ENCODE assay signal across 17 cellular contexts in genomic region chr12:46468159-46468558, GRCh38.
DNase-seq lines count a peak whose midpoint lies in the region; ATAC-seq, FAIRE-seq and TF ChIP-seq lines count a peak whose summit lies in the region.
"Had no signal": no experiment of that assay in that cellular context is flagged by ENCODE, and none has a peak within 500 bp of the region (broad histone marks: within the 10 kb centered on the region; RNA-seq: fewer than 3 reads in every experiment).

No MANE protein-coding gene starts in this region.

- H2AK9ac ChIP-seq in IMR-90 (replicated peaks; ENCODE audit: low read depth, low read length, poor library complexity), result peak overlapping the region; percentile 33

- H3K4me3 ChIP-seq in IMR-90 (ENCODE audit: insufficient read depth, low read depth, low read length) (no peak overlapping the region), astrocyte of the spinal cord (ENCODE audit: low read depth, low read length) (no peak overlapping the region), right atrium auricular region (no peak overlapping the region), small intestine (ENCODE audit: low read depth in 1 of 2, low read length in 2 of 2) (no peak overlapping the region)
- H3K4me3 ChIP-seq: sigmoid colon had no signal

- 0 out of 2 replicates have a peak overlapping the region, but pooled peaks have one; percentile 78 for H3K23ac ChIP-seq in IMR-90 (ENCODE audit: low read depth, low read length)

- H3K56ac ChIP-seq in IMR-90 (ENCODE audit: extremely low read depth, insufficient read depth, low read length), result no peak overlapping the region; the same call in 1 of the 2 replicates

- peak overlapping the region in 1 of 2 experiments; percentile 56; a peak in 1 of 4 replicates for H4K8ac ChIP-seq in IMR-90 (ENCODE audit: low read depth in 2 of 2, low read length in 2 of 2)

- peaks cover 17% of the 10 kb centered on the region for H3K9me1 ChIP-seq in IMR-90 (ENCODE audit: insufficient read depth, low read length)

- intact Hi-C loops in IMR-90 (cut with micrococcal nuclease), result no loop called here

- H3K36me3 ChIP-seq in IMR-90 (ENCODE audit: control insufficient read depth, insufficient read depth, low read length) (no peaks in the 10 kb centered on the region), right atrium auricular region (no peaks in the 10 kb centered on the region), small intestine (ENCODE audit: control insufficient read depth in 2 of 2, insufficient read depth in 2 of 2, low read length in 2 of 2) (no peaks in the 10 kb centered on the region)
- H3K36me3 ChIP-seq: sigmoid colon had no signal

- H2AFZ ChIP-seq in IMR-90 (replicated peaks; ENCODE audit: low read length, poor library complexity), result no peak overlapping the region

- no peak for TF ChIP-seq RAD21 in IMR-90 (IDR thresholded peaks at IDR 0.05; ENCODE audit: low read length)

- FAIRE-seq in small intestine (lab: Jason Lieb, UNC), result no peak
- FAIRE-seq: islet of Langerhans, RCC 7860 had no signal

- TF ChIP-seq CTCF in IMR-90 (conservative IDR thresholded peaks at IDR 0.05; ENCODE audit: low read depth, low read length), result no peak
- no peak for TF ChIP-seq CTCF in astrocyte of the spinal cord (IDR thresholded peaks at IDR 0.05; ENCODE audit: low read depth, low read length)
- TF ChIP-seq CTCF in right atrium auricular region (IDR thresholded peaks at IDR 0.05), result peak in 1 of 2 donors; percentile 15

- no peak overlapping the region for H2BK5ac ChIP-seq in IMR-90 (ENCODE audit: low read depth, low read length, poor library complexity, severe bottlenecking)

- H4K5ac ChIP-seq in IMR-90 (ENCODE audit: low read depth, low read length), result no peak overlapping the region

- H2BK20ac ChIP-seq in IMR-90 (ENCODE audit: low read depth, low read length), result peak overlapping the region; percentile 88

- peak overlapping the region; percentile 81 for H3K14ac ChIP-seq in IMR-90 (replicated peaks; ENCODE audit: low read depth, low read length)

- H3K4me1 ChIP-seq in IMR-90 (ENCODE audit: control insufficient read depth, insufficient read depth, low read length) (peaks cover 13% of the 10 kb centered on the region), right atrium auricular region (peaks cover 0 to 34% of the 10 kb centered on the region in 2 donors), small intestine (ENCODE audit: control insufficient read depth in 2 of 2, insufficient read depth in 1 of 2, low read depth in 1 of 2, low read length in 1 of 2) (peaks cover under 1 to 9% of the 10 kb centered on the region in 2 donors)

- H3K27me3 ChIP-seq in IMR-90 (ENCODE audit: control insufficient read depth, insufficient read depth, low read length) (no peaks in the 10 kb centered on the region), right atrium auricular region (no peaks in the 10 kb centered on the region), small intestine (ENCODE audit: control insufficient read depth in 2 of 2, insufficient read depth in 2 of 2, low read length in 2 of 2) (no peaks in the 10 kb centered on the region)
- H3K27me3 ChIP-seq: sigmoid colon had no signal

- no peak for TF ChIP-seq POLR2A in IMR-90 (IDR thresholded peaks at IDR 0.05; ENCODE audit: low read depth, low read length)

- peaks cover 13 to 23% of the 10 kb centered on the region in 2 experiments for H3K79me1 ChIP-seq in IMR-90 (ENCODE audit: low read depth in 1 of 2, low read length in 2 of 2)

- POLR2A ChIA-PET in IMR-90 (lab: Charles Lee; ENCODE audit: unreplicated experiment), result no interaction called here

- in situ Hi-C loops in IMR-90 (cut with MboI; ENCODE audit: low sequenced_read_pairs), result no loop called here
- in situ Hi-C loops in astrocyte of the spinal cord (cut with HindIII; ENCODE audit: low sequenced_read_pairs), result no loop called here

- peak overlapping the region; percentile 20; the same call in 1 of the 2 replicates for H3K18ac ChIP-seq in IMR-90 (ENCODE audit: low read depth, low read length)

- ATAC-seq in IMR-90 (ENCODE audit: low read depth), result no peak
- no peak for ATAC-seq in HG03378 (IDR thresholded peaks at IDR 0.05; ENCODE audit: unreplicated experiment)
- no peak for ATAC-seq in GM19463 (IDR thresholded peaks at IDR 0.05; ENCODE audit: unreplicated experiment)

- dilution Hi-C loops in IMR-90 (cut with HindIII; ENCODE audit: low sequenced_read_pairs, unreplicated experiment), result no loop called here

- no peak overlapping the region for H3K27ac ChIP-seq in IMR-90 (ENCODE audit: insufficient read depth, low read length)
- peak overlapping the region; percentile 68 to 75 for H3K27ac ChIP-seq in right atrium auricular region
- H3K27ac ChIP-seq in small intestine (ENCODE audit: low read depth in 1 of 2, low read length in 1 of 2), result peak overlapping the region in 1 of 2 donors; percentile 41
- H3K27ac ChIP-seq: sigmoid colon, VCaP had no signal

- H4K20me1 ChIP-seq in IMR-90 (ENCODE audit: insufficient read depth, low read length), result no peaks in the 10 kb centered on the region

- WGBS in IMR-90 (ENCODE audit: extremely low coverage in 2 of 2, insufficient read length in 1 of 2), 2 experiments, result no CpG with 5 or more reads among the region's 6 CpGs
- 40 to 67% (median 65%) methylated on average over 6 of the region's 6 CpGs for WGBS in small intestine, 3 donors

- no peaks in the 10 kb centered on the region for H3K9me3 ChIP-seq in IMR-90 (ENCODE audit: control insufficient read depth, insufficient read depth, low read length)
- H3K9me3 ChIP-seq in right atrium auricular region, result no peaks in the 10 kb centered on the region
- H3K9me3 ChIP-seq in small intestine (ENCODE audit: control insufficient read depth, low read depth), result no peaks in the 10 kb centered on the region

- peak overlapping the region; percentile 46 for H2BK120ac ChIP-seq in IMR-90 (ENCODE audit: low read depth, low read length)

- H2BK15ac ChIP-seq in IMR-90 (ENCODE audit: low read depth, low read length), result peak overlapping the region; percentile 92; the same call in 2 of the 3 replicates

- no peak overlapping the region for H3K4me2 ChIP-seq in IMR-90 (ENCODE audit: low read depth, low read length)

- no peak overlapping the region for H4K91ac ChIP-seq in IMR-90 (ENCODE audit: insufficient read depth, low read depth, low read length)

- BruUV-seq in IMR-90 (replicated peaks; lab: Mats Ljungman, UMichigan), result no TSS peak

- peak overlapping the region; percentile 54; the same call in 1 of the 2 replicates for H3K4ac ChIP-seq in IMR-90 (ENCODE audit: low read depth, low read length)

- CTCF ChIA-PET in IMR-90 (lab: Yijun Ruan, JAX), result no interaction called here

- DNase-seq in IMR-90 (no peak), astrocyte of the spinal cord (ENCODE audit: low read depth, low spot score) (peak; percentile 45), right atrium auricular region (ENCODE audit: low spot score) (peak; percentile 72), small intestine (peak; percentile 92), NCI-H524 treated with DMSO at 0.1 percent for 48 hours (lab: John Stamatoyannopoulos, UW) (no peak), NCI-H187 treated with DMSO at 0.1 percent for 48 hours (lab: John Stamatoyannopoulos, UW) (no peak)
- DNase-seq: activated CD8-positive, alpha-beta memory T cell treated with anti-CD3 and anti-CD28 coated beads for 24 hours; cerebellar nuclear complex; MV-4-11; NCI-H2029 treated with DMSO at 0.1 percent for 48 hours; NCI-H524; sigmoid colon had no signal

- H3K9ac ChIP-seq in IMR-90 (ENCODE audit: low read depth, low read length), result no peak overlapping the region

- peak overlapping the region; percentile 84; the same call in 1 of the 2 replicates for H2AK5ac ChIP-seq in IMR-90 (ENCODE audit: low read depth, low read length)

TF ChIP-seq in IMR-90, 13 proteins besides CTCF, POLR2A, EP300 and RAD21:
- TF ChIP-seq FOS (IDR thresholded peaks at IDR 0.05; ENCODE audit: low read depth, low read length) (no peak), NFE2L2 (IDR thresholded peaks at IDR 0.05; ENCODE audit: low read depth, low read length) (no peak), ELK1 (IDR thresholded peaks at IDR 0.05; ENCODE audit: borderline replicate concordance, low read depth, low read length) (no peak), RFX5 (IDR thresholded peaks at IDR 0.05; ENCODE audit: low read depth, low read length) (no peak), MXI1 (IDR thresholded peaks at IDR 0.05; ENCODE audit: borderline replicate concordance, low read depth, low read length) (no peak), MAZ (IDR thresholded peaks at IDR 0.05; ENCODE audit: borderline replicate concordance, low read depth, low read length) (no peak), CEBPB (IDR thresholded peaks at IDR 0.05; ENCODE audit: low read depth, low read length) (no peak)

Comparison
In these comparisons a context has a peak if more than half of its experiments do, and no peak if none do; other contexts are left out.
1. DNase-seq: peak in astrocyte of the spinal cord (single experiment), right atrium auricular region (single experiment) and small intestine (single experiment); none in IMR-90 (single experiment), NCI-H524 treated with DMSO at 0.1 percent for 48 hours (single experiment) and NCI-H187 treated with DMSO at 0.1 percent for 48 hours (single experiment).